ENCODE assay signal across 8 cellular contexts in genomic region chr6:37102299-37103168, GRCh38.
DNase-seq lines count a peak whose midpoint lies in the region; ATAC-seq and TF ChIP-seq lines count a peak whose summit lies in the region.

No MANE protein-coding gene starts in this region.

- DNase-seq in GM06990 (ENCODE audit: extremely low read depth, insufficient read length) (peak; percentile 83), NCI-H1417 treated with DMSO at 0.1 percent for 48 hours (lab: John Stamatoyannopoulos, UW) (peak; percentile 81), T-helper 1 cell (peak; percentile 34 to 73 (median 62)), amniotic stem cell (lab: John Stamatoyannopoulos, UW) (peak; percentile 76), left ventricle myocardium inferior (peak; percentile 87), posterior vena cava (ENCODE audit: low spot score) (peak; percentile 97), upper lobe of left lung (peak; percentile 84 to 95)

- peak in 3 of 4 donors; percentile 69 to 87 (median 81) for TF ChIP-seq EP300 in upper lobe of left lung (IDR thresholded peaks at IDR 0.05)

- intact Hi-C loops in left ventricle myocardium inferior (cut with micrococcal nuclease), result no loop called here
- intact Hi-C loops in posterior vena cava (cut with DNase I), result no loop called here

- H3K36me3 ChIP-seq in GM06990 (ENCODE audit: control insufficient read depth, insufficient read depth, low read length) (no peaks in the 10 kb centered on the region), left ventricle myocardium inferior (no peaks in the 10 kb centered on the region), upper lobe of left lung (no peaks in the 10 kb centered on the region)

- H3K4me1 ChIP-seq in left ventricle myocardium inferior, result peaks cover 32% of the 10 kb centered on the region
- H3K4me1 ChIP-seq in upper lobe of left lung, result peaks cover 24 to 27% (median 27%) of the 10 kb centered on the region in 4 donors

- peak in 3 of 4 donors; percentile 15 to 71 (median 49) for TF ChIP-seq POLR2A in upper lobe of left lung (IDR thresholded peaks at IDR 0.05)

- no peak for TF ChIP-seq CTCF in GM06990 (IDR thresholded peaks at IDR 0.05; ENCODE audit: insufficient read depth, low read length, poor library complexity, severe bottlenecking)
- peak; percentile 24 for TF ChIP-seq CTCF in left ventricle myocardium inferior (IDR thresholded peaks at IDR 0.05; ENCODE audit: borderline replicate concordance)
- TF ChIP-seq CTCF in upper lobe of left lung (IDR thresholded peaks at IDR 0.05), result peak in 4 of 6 experiments; percentile 7 to 54 (median 24)

- H3K27ac ChIP-seq in left ventricle myocardium inferior (replicated peaks), result peak overlapping the region; percentile 94
- H3K27ac ChIP-seq in upper lobe of left lung, result peak overlapping the region; percentile 83 to 90 (median 87)

- no peaks in the 10 kb centered on the region for H3K27me3 ChIP-seq in GM06990 (replicated peaks; ENCODE audit: control insufficient read depth, insufficient read depth, low read length)
- no peaks in the 10 kb centered on the region for H3K27me3 ChIP-seq in left ventricle myocardium inferior (ENCODE audit: low read depth)
- H3K27me3 ChIP-seq in upper lobe of left lung, result no peaks in the 10 kb centered on the region

- H3K9me3 ChIP-seq in left ventricle myocardium inferior (replicated peaks), result no peaks in the 10 kb centered on the region
- H3K9me3 ChIP-seq in upper lobe of left lung, result no peaks in the 10 kb centered on the region

- WGBS in upper lobe of left lung, 2 donors, result 3 to 5% methylated on average over 13 to 36 of the region's 36 CpGs

- H3K4me3 ChIP-seq in GM06990 (replicated peaks; ENCODE audit: low read depth, low read length) (peak overlapping the region; percentile 44), left ventricle myocardium inferior (peak overlapping the region; percentile 61), upper lobe of left lung (peak overlapping the region in 3 of 4 donors; percentile 43 to 52 (median 44))

- ATAC-seq in HG02623 (IDR thresholded peaks at IDR 0.05; ENCODE audit: unreplicated experiment) (peak; percentile 85), upper lobe of left lung (ENCODE audit: low FRiP score in 2 of 2) (peak; percentile 92 to 94)

Comparison
In these comparisons a context has a peak if more than half of its experiments do, and no peak if none do; other contexts are left out.
1. Peak in every context shown above with its lines: DNase-seq, ATAC-seq, H3K4me3 ChIP-seq and H3K27ac ChIP-seq.